In the genomic region with DNA sequence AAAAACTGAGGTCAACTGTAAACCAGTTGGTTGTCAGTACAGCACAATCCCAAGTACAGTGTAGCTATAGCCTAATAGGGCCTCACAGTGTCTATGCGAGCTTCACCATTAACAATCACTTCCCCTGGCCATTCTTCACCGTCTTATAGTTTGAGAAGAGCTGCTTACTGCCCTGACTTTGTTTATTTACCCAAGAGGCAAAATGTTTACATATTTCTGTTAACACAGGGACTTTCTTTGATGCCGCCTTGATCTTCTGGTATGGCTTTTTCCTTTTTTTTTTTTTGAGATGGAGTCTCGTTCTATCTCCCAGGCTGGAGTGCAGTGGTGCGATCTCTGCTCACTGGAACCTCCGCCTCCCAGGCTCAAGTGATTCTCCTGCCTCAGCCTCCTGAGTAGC, we compare ENCODE assay signal across 17 cellular contexts. TPM values are rescaled to one million over a fixed set of nuclear protein-coding genes. Genes with fewer than 3 reads are reported as not detected.
A peak's percentile ranks its signal among the peaks of the same experiment; 100 is the strongest.
DNase-seq lines count a peak whose midpoint lies in the region; ATAC-seq, FAIRE-seq and TF ChIP-seq lines count a peak whose summit lies in the region.
"Had no signal": no experiment of that assay in that cellular context is flagged by ENCODE, and none has a peak within 500 bp of the region (broad histone marks: within the 10 kb centered on the region; RNA-seq: fewer than 3 reads in every experiment).

No MANE protein-coding gene starts in this region.

- H3K4me3 Mint-ChIP-seq in osteocyte (ENCODE audit: unreplicated experiment), result peak overlapping the region; percentile 96
- H3K4me3 Mint-ChIP-seq: activated naive CD4-positive, alpha-beta T cell treated with anti-CD3 and anti-CD28 coated beads, Interleukin-2, amount 10 ng/mL, durations not matched to agents 7 days and 5 days had no signal

- H3K27ac ChIP-seq in AG04450 (ENCODE audit: low read depth, low read length) (no peak overlapping the region), RWPE1 (peak overlapping the region; percentile 78), epithelial cell of prostate (peak overlapping the region; percentile 99), pancreas (no peak overlapping the region)
- H3K27ac ChIP-seq: psoas muscle, testis had no signal

- no peaks in the 10 kb centered on the region for H3K4me1 ChIP-seq in pancreas
- H3K4me1 ChIP-seq: psoas muscle had no signal

- peak overlapping the region; percentile 90 for H3K4me3 ChIP-seq in AG04450 (ENCODE audit: low read depth, low read length)
- no peak overlapping the region for H3K4me3 ChIP-seq in pancreas
- H3K4me3 ChIP-seq: psoas muscle, testis had no signal

- no peaks in the 10 kb centered on the region for H3K9me3 ChIP-seq in AG04450 (ENCODE audit: control insufficient read depth, insufficient read depth, low read length)
- no peaks in the 10 kb centered on the region for H3K9me3 ChIP-seq in pancreas
- H3K9me3 ChIP-seq: psoas muscle, testis had no signal

- intact Hi-C loops in pancreas (cut with DNase I), result no loop called here

- H3K36me3 Mint-ChIP-seq in osteocyte (ENCODE audit: unreplicated experiment), result peaks cover 21% of the 10 kb centered on the region
- H3K36me3 Mint-ChIP-seq: activated naive CD4-positive, alpha-beta T cell treated with anti-CD3 and anti-CD28 coated beads, Interleukin-2, amount 10 ng/mL, durations not matched to agents 7 days and 5 days had no signal

- CTCF ChIA-PET in AG04450 (lab: Charles Lee) (interaction anchor here (14.9 kb wide), 1 partner anchor 101 kb away, joined by 473 read pairs; no protein-coding TSS in a partner anchor), RWPE1 (lab: Yijun Ruan, JAX) (interaction anchor here (0.9 kb wide), 1 partner anchor 10 kb away, joined by 3 read pairs; no protein-coding TSS in a partner anchor)

- TF ChIP-seq CTCF in AG04450 (IDR thresholded peaks at IDR 0.05; ENCODE audit: low read depth, low read length) (no peak), RWPE1 (conservative IDR thresholded peaks at IDR 0.05; ENCODE audit: low read depth) (no peak), osteocyte (IDR thresholded peaks at IDR 0.05) (no peak), pancreas (IDR thresholded peaks at IDR 0.05) (no peak)

- no peak for FAIRE-seq in pancreas (lab: Jason Lieb, UNC)
- FAIRE-seq: D721Med had no signal

- no peaks in the 10 kb centered on the region for H3K27me3 Mint-ChIP-seq in osteocyte (ENCODE audit: unreplicated experiment)

- 75 to 79% methylated on average over 6 of the region's 6 CpGs for WGBS in pancreas, 2 donors

- no peak for ATAC-seq in GM18873 (IDR thresholded peaks at IDR 0.05; ENCODE audit: low FRiP score, unreplicated experiment)
- no peak for ATAC-seq in pancreas
- no peak for ATAC-seq in GM21390 (IDR thresholded peaks at IDR 0.05; ENCODE audit: unreplicated experiment)
- ATAC-seq: psoas muscle had no signal

- H3K27me3 ChIP-seq in AG04450 (ENCODE audit: control insufficient read depth, insufficient read depth, low read length), result no peaks in the 10 kb centered on the region
- H3K27me3 ChIP-seq in pancreas, result no peaks in the 10 kb centered on the region
- H3K27me3 ChIP-seq: testis had no signal

- no peaks in the 10 kb centered on the region for H3K9me3 Mint-ChIP-seq in osteocyte (ENCODE audit: unreplicated experiment)
- H3K9me3 Mint-ChIP-seq: activated naive CD4-positive, alpha-beta T cell treated with anti-CD3 and anti-CD28 coated beads, Interleukin-2, amount 10 ng/mL, durations not matched to agents 7 days and 5 days had no signal

- DNase-seq in AG04450 (ENCODE audit: low read depth, low spot score) (no peak), RWPE1 (ENCODE audit: low spot score) (no peak), epithelial cell of prostate (ENCODE audit: low read depth, low spot score) (no peak), osteocyte (ENCODE audit: extremely low spot score, unreplicated experiment) (no peak), DMS79 treated with DMSO at 0.1 percent for 48 hours (lab: John Stamatoyannopoulos, UW) (no peak), pancreas (no peak)
- DNase-seq: activated CD4-positive, alpha-beta T cell treated with anti-CD3 and anti-CD28 coated beads for 1 hour; activated CD8-positive, alpha-beta memory T cell treated with anti-CD3 and anti-CD28 coated beads, Interleukin-2, amount 50 U/mL, for 4 hours; activated naive CD4-positive, alpha-beta T cell treated with anti-CD3 and anti-CD28 coated beads, Interleukin-2, amount 10 ng/mL, durations not matched to agents 7 days and 5 days; MV-4-11; NCI-H2081; NCI-H774; psoas muscle; testis had no signal

- H3K4me1 Mint-ChIP-seq in osteocyte (ENCODE audit: unreplicated experiment), result peaks cover 65% of the 10 kb centered on the region

- POLR2A ChIA-PET in AG04450 (lab: Yijun Ruan, JAX) (interaction anchor here (0.7 to 0.8 kb wide), 4 partner anchors 11 to 59 kb away, joined by 3 to 7 read pairs (median 4); no protein-coding TSS in a partner anchor), RWPE1 (lab: Yijun Ruan, JAX; ENCODE audit: low non-redundant PET) (interaction anchor here (0.7 kb wide), 2 partner anchors 38 to 41 kb away, joined by 3 to 4 read pairs; no protein-coding TSS in a partner anchor)

- no peaks in the 10 kb centered on the region for H3K36me3 ChIP-seq in pancreas

- peak overlapping the region; percentile 99 for H3K27ac Mint-ChIP-seq in osteocyte (ENCODE audit: unreplicated experiment)
- H3K27ac Mint-ChIP-seq: activated naive CD4-positive, alpha-beta T cell treated with anti-CD3 and anti-CD28 coated beads, Interleukin-2, amount 10 ng/mL, durations not matched to agents 7 days and 5 days had no signal

RNA-seq across cellular contexts. Expression of a gene that starts 3.3 kb away (rescaled TPM):
- 254 and 275 TPM in 2 replicates for polyA plus RNA-seq in AG04450 (2011; rRNA removed)
- 297 and 309 TPM in 2 replicates for polyA minus RNA-seq in AG04450 (2011; rRNA and poly(A)+ RNA removed)
- total RNA-seq in osteocyte, result 470 and 517 TPM in 2 replicates
- 10 to 100 TPM in 5 of 6 donors, 1 to 10 TPM in 1; 6.7 to 38.2 (median 14.2) TPM for total RNA-seq in pancreas
- 1 to 10 TPM; 4.7 to 5.6 TPM for polyA plus RNA-seq in pancreas

RNA-seq across cellular contexts. Expression of a gene that starts 17.5 kb away (rescaled TPM):
- polyA plus RNA-seq in AG04450 (2011; rRNA removed) (10.0 and 16.3 TPM in 2 replicates), pancreas (under 1 TPM; 0.07 to 0.30 TPM)
- polyA minus RNA-seq in AG04450 (2011; rRNA and poly(A)+ RNA removed), result 2.4 and 5.7 TPM in 2 replicates
- total RNA-seq in osteocyte (8.6 and 9.5 TPM in 2 replicates), pancreas (under 1 TPM in 5 of 6 donors, not detected in 1; 0.14 to 0.94 (median 0.25) TPM)

Comparison
In these comparisons a context has a peak if more than half of its experiments do, and no peak if none do; other contexts are left out.
1. H3K27ac ChIP-seq: peak in RWPE1 (single experiment) and epithelial cell of prostate (single experiment); none in AG04450 (single experiment) and pancreas (0 of 4).
2. RNA of a gene that starts 3.3 kb away (total RNA-seq): 470 to 517 TPM in osteocyte; 6.7 to 38.2 TPM in pancreas; every median in the first group is over 10 times any median in the second.